Comparison of ENCODE assay signal across 7 cellular contexts in genomic region chr1:202665417-202665816, GRCh38.
"Had no signal": no experiment of that assay in that cellular context is flagged by ENCODE, and none has a peak within 500 bp of the region (broad histone marks: within the 10 kb centered on the region; RNA-seq: fewer than 3 reads in every experiment).

No MANE protein-coding gene starts in this region.

- FAIRE-seq: H1, H54, HTR-8/SVneo had no signal

- H3K4me3 Mint-ChIP-seq: GM23338, H9 had no signal

- H3K4me2 ChIP-seq: GM23338 had no signal

- DNase-seq: H9, HCEC 1CT, IMR-90 had no signal

- H3K4me3 ChIP-seq: GM23338 had no signal

- H2AFZ ChIP-seq: GM23338 had no signal

- ATAC-seq: GM23338 had no signal

- H3K27ac Mint-ChIP-seq: GM23338, H9 had no signal

- H3K9me3 Mint-ChIP-seq: GM23338, H9 had no signal
